ENCODE assay signal across 25 cellular contexts in genomic region chr4:82050806-82051205, GRCh38.
"Had no signal": no experiment of that assay in that cellular context is flagged by ENCODE, and none has a peak within 500 bp of the region (broad histone marks: within the 10 kb centered on the region; RNA-seq: fewer than 3 reads in every experiment).

No MANE protein-coding gene starts in this region.

- H3K4me3 Mint-ChIP-seq: activated CD4-positive, alpha-beta memory T cell treated with anti-CD3 and anti-CD28 coated beads, Interleukin-2, amount 10 ng/mL, durations not matched to agents 7 days and 5 days; activated CD4-positive, alpha-beta T cell treated with anti-CD3 and anti-CD28 coated beads, Interleukin-2, amount 10 ng/mL, durations not matched to agents 7 days and 5 days; activated naive CD4-positive, alpha-beta T cell treated with anti-CD3 and anti-CD28 coated beads, Interleukin-2, amount 50 U/mL, for 24 hours; activated T-cell treated with anti-CD3 and anti-CD28 coated beads, Interleukin-2, amount 50 U/mL, for 24 hours; brain; effector memory CD8-positive, alpha-beta T cell; nephron; WTC11 had no signal

- H3K36me3 Mint-ChIP-seq: activated naive CD4-positive, alpha-beta T cell treated with anti-CD3 and anti-CD28 coated beads, Interleukin-2, amount 50 U/mL, for 24 hours; brain had no signal

- H3K4me3 ChIP-seq: heart left ventricle, right lobe of liver, skin epidermis, testis, transverse colon had no signal

- H3K36me3 ChIP-seq: heart left ventricle, right lobe of liver, transverse colon had no signal

- H3K27ac ChIP-seq: heart left ventricle, right lobe of liver, skin epidermis, testis, transverse colon had no signal

- DNase-seq: activated CD4-positive, alpha-beta memory T cell treated with anti-CD3 and anti-CD28 coated beads, Interleukin-2, amount 10 ng/mL, durations not matched to agents 7 days and 5 days; activated CD4-positive, alpha-beta T cell treated with anti-CD3 and anti-CD28 coated beads for 1 hour; activated CD4-positive, alpha-beta T cell treated with anti-CD3 and anti-CD28 coated beads, Interleukin-2, amount 10 ng/mL, durations not matched to agents 7 days and 5 days; activated CD8-positive, alpha-beta memory T cell treated with anti-CD3 and anti-CD28 coated beads, Interleukin-2, amount 50 U/mL, for 48 hours; activated T-cell treated with anti-CD3 and anti-CD28 coated beads, Interleukin-2, amount 50 U/mL, for 24 hours; anterior cingulate cortex; caudate nucleus; cortex of kidney; effector memory CD8-positive, alpha-beta T cell; foreskin fibroblast; heart left ventricle; left ventricle myocardium superior; posterior cingulate gyrus; right lobe of liver; stimulated activated CD4-positive, alpha-beta T cell treated with anti-CD3 and anti-CD28 coated beads, Interleukin-12 subunit alpha, Interleukin-12 subunit beta, amount 100 ng/mL, for 4 hours; stimulated activated CD4-positive, alpha-beta T cell treated with anti-CD3 and anti-CD28 coated beads, Interleukin-4, amount 100 ng/mL, for 1 hour; stimulated activated naive CD8-positive, alpha-beta T cell treated with anti-CD3 and anti-CD28 coated beads, Interleukin-15, Interleukin-2, amounts not matched to agents 100 U/mL and 50 U/mL, for 24 hours; T-helper 2 cell; testis; transverse colon had no signal

- ATAC-seq: effector memory CD8-positive, alpha-beta T cell; heart left ventricle; left ventricle myocardium superior; right lobe of liver; stimulated activated naive CD8-positive, alpha-beta T cell treated with anti-CD3 and anti-CD28 coated beads, Interleukin-15, Interleukin-2, amounts not matched to agents 100 U/mL and 50 U/mL, for 24 hours; WTC11 had no signal

- H3K27me3 ChIP-seq: right lobe of liver, testis had no signal

- H3K9me3 Mint-ChIP-seq: activated CD4-positive, alpha-beta memory T cell treated with anti-CD3 and anti-CD28 coated beads, Interleukin-2, amount 10 ng/mL, durations not matched to agents 7 days and 5 days; activated CD4-positive, alpha-beta T cell treated with anti-CD3 and anti-CD28 coated beads, Interleukin-2, amount 10 ng/mL, durations not matched to agents 7 days and 5 days; activated naive CD4-positive, alpha-beta T cell treated with anti-CD3 and anti-CD28 coated beads, Interleukin-2, amount 50 U/mL, for 24 hours; activated T-cell treated with anti-CD3 and anti-CD28 coated beads, Interleukin-2, amount 50 U/mL, for 24 hours; effector memory CD8-positive, alpha-beta T cell had no signal

- H3K9me3 ChIP-seq: heart left ventricle, right lobe of liver, testis, transverse colon had no signal

- H3K4me1 Mint-ChIP-seq: activated CD4-positive, alpha-beta memory T cell treated with anti-CD3 and anti-CD28 coated beads, Interleukin-2, amount 10 ng/mL, durations not matched to agents 7 days and 5 days; activated CD4-positive, alpha-beta T cell treated with anti-CD3 and anti-CD28 coated beads, Interleukin-2, amount 10 ng/mL, durations not matched to agents 7 days and 5 days; activated naive CD4-positive, alpha-beta T cell treated with anti-CD3 and anti-CD28 coated beads, Interleukin-2, amount 50 U/mL, for 24 hours; nephron had no signal

- H3K4me1 ChIP-seq: heart left ventricle, right lobe of liver, testis, transverse colon had no signal

- H3K27ac Mint-ChIP-seq: activated CD4-positive, alpha-beta memory T cell treated with anti-CD3 and anti-CD28 coated beads, Interleukin-2, amount 10 ng/mL, durations not matched to agents 7 days and 5 days; activated CD4-positive, alpha-beta T cell treated with anti-CD3 and anti-CD28 coated beads, Interleukin-2, amount 10 ng/mL, durations not matched to agents 7 days and 5 days; activated naive CD4-positive, alpha-beta T cell treated with anti-CD3 and anti-CD28 coated beads, Interleukin-2, amount 50 U/mL, for 24 hours; activated T-cell treated with anti-CD3 and anti-CD28 coated beads, Interleukin-2, amount 50 U/mL, for 24 hours; effector memory CD8-positive, alpha-beta T cell; nephron; WTC11 had no signal
